ENCODE assay signal across 8 cellular contexts in the genomic region with DNA sequence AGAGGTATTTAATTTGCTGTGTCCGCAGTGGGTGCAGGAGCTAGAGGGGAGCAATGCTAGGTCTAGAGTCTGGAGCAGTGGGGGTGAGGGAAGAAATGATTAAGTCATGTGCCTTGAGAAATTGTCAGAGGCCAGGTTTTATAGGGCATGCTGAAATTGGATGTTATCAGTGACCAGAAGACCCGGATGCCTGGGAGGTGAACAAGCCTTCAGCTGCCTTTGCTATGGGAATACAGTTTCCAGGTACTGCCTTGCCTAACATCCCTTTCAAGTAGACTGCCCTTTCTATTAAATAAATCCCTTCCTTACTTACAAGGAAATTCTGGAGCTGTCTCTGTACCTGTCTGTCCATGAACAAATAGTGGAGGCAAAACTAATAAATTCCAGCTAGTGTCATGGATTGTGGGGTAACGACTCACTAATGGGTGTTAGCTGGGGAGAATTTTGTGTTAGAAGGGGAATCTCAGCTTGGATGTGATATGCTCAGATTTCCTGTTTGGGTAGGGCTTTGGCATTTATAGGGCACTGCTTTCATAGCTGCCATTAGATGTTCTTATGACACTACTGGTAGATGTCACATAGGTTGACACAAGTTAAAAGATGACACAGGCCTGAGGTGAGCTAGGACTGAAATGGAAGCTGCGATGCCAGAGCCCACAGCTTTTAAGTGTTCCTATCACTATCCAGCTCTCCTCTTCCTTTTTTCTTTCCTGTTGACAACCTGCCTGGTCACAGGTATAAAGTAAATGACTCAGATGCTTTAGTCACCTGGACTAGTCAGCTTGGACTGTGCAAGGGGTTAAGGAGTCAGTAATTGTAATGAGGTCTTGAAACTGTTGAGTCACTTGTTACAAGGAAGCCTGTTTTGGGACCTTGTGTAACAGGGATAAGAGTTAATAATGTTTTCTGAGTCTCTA. TPM values are rescaled to one million over a fixed set of nuclear protein-coding genes. Genes with fewer than 3 reads are reported as not detected.
A peak's percentile ranks its signal among the peaks of the same experiment; 100 is the strongest.
DNase-seq lines count a peak whose midpoint lies in the region; TF ChIP-seq lines count a peak whose summit lies in the region.

No MANE protein-coding gene starts in this region.

- no peaks in the 10 kb centered on the region for H3K27me3 ChIP-seq in kidney epithelial cell (ENCODE audit: control insufficient read depth, insufficient read depth, low read length)
- H3K27me3 ChIP-seq in transverse colon: no peaks in the 10 kb centered on the region

- in situ Hi-C loops in transverse colon (cut with MboI; ENCODE audit: low pct_ligation_motif_present in 1 of 4, low pct_unique_long_range_greater_than_20kb in 1 of 4, low sequenced_read_pairs in 3 of 4): loop anchor here in 1 of 4 donors (10.0 kb wide), 1 partner anchor 127 kb away; no protein-coding TSS in a partner anchor

- peak overlapping the region; percentile 81 to 99 (median 98) for H3K27ac ChIP-seq in transverse colon

- peak; percentile 15 for TF ChIP-seq POLR2A in transverse colon (IDR thresholded peaks at IDR 0.05)

- peaks cover 60% of the 10 kb centered on the region for H3K36me3 Mint-ChIP-seq in activated CD4-positive, alpha-beta T cell treated with anti-CD3 and anti-CD28 coated beads, Interleukin-2, amount 10 ng/mL, durations not matched to agents 24 days and 14 days (ENCODE audit: low read depth)
- peaks cover 64% of the 10 kb centered on the region for H3K36me3 Mint-ChIP-seq in activated naive CD8-positive, alpha-beta T cell treated with anti-CD3 and anti-CD28 coated beads for 36 hours

- H3K36me3 ChIP-seq in kidney epithelial cell (ENCODE audit: control insufficient read depth, insufficient read depth, low read length) (peaks cover 1% of the 10 kb centered on the region), transverse colon (peaks cover 0 to 10% (median 0%) of the 10 kb centered on the region in 4 donors)

- peak overlapping the region; percentile 38 for H3K4me3 Mint-ChIP-seq in activated CD4-positive, alpha-beta T cell treated with anti-CD3 and anti-CD28 coated beads, Interleukin-2, amount 10 ng/mL, durations not matched to agents 24 days and 14 days
- peak overlapping the region; percentile 22 for H3K4me3 Mint-ChIP-seq in activated naive CD8-positive, alpha-beta T cell treated with anti-CD3 and anti-CD28 coated beads for 36 hours

- peaks cover 45 to 97% (median 75%) of the 10 kb centered on the region in 4 donors for H3K4me1 ChIP-seq in transverse colon

- no peaks in the 10 kb centered on the region for H3K9me3 ChIP-seq in transverse colon

- no peaks in the 10 kb centered on the region for H3K27me3 Mint-ChIP-seq in activated CD4-positive, alpha-beta T cell treated with anti-CD3 and anti-CD28 coated beads, Interleukin-2, amount 10 ng/mL, durations not matched to agents 24 days and 14 days
- H3K27me3 Mint-ChIP-seq in activated naive CD8-positive, alpha-beta T cell treated with anti-CD3 and anti-CD28 coated beads for 36 hours: no peaks in the 10 kb centered on the region

- peak; percentile 62 for DNase-seq in activated CD4-positive, alpha-beta T cell treated with anti-CD3 and anti-CD28 coated beads, Interleukin-2, amount 10 ng/mL, durations not matched to agents 24 days and 14 days
- DNase-seq in activated CD4-positive, alpha-beta T cell treated with anti-CD3 and anti-CD28 coated beads for 1 hour: no peak
- no peak for DNase-seq in activated naive CD8-positive, alpha-beta T cell treated with anti-CD3 and anti-CD28 coated beads for 36 hours
- DNase-seq in kidney epithelial cell (ENCODE audit: low read depth) (peak; percentile 84), transverse colon (no peak), NCI-H1092 treated with DMSO at 0.1 percent for 48 hours (lab: John Stamatoyannopoulos, UW) (no peak), NCI-H69 (lab: John Stamatoyannopoulos, UW) (no peak), NCI-H146 treated with DMSO at 0.1 percent for 48 hours (lab: John Stamatoyannopoulos, UW; ENCODE audit: unreplicated experiment) (no peak)

- intact Hi-C loops in activated CD4-positive, alpha-beta T cell treated with anti-CD3 and anti-CD28 coated beads, Interleukin-2, amount 10 ng/mL, durations not matched to agents 24 days and 14 days (cut with micrococcal nuclease): no loop called here
- intact Hi-C loops in transverse colon (cut with DNase I; ENCODE audit: low total_unique reads): loop anchor here (5.0 kb wide), 2 partner anchors 119 to 294 kb away; no protein-coding TSS in a partner anchor

- WGBS in transverse colon (ENCODE audit: low coverage in 1 of 2), 2 donors: 67 to 76% methylated on average over 1 to 4 of the region's 4 CpGs

- peaks cover 63% of the 10 kb centered on the region for H3K4me1 Mint-ChIP-seq in activated CD4-positive, alpha-beta T cell treated with anti-CD3 and anti-CD28 coated beads, Interleukin-2, amount 10 ng/mL, durations not matched to agents 24 days and 14 days
- peaks cover 74% of the 10 kb centered on the region for H3K4me1 Mint-ChIP-seq in activated naive CD8-positive, alpha-beta T cell treated with anti-CD3 and anti-CD28 coated beads for 36 hours

- no peak for TF ChIP-seq EP300 in transverse colon (IDR thresholded peaks at IDR 0.05; ENCODE audit: low read depth)

- no peaks in the 10 kb centered on the region for H3K9me3 Mint-ChIP-seq in activated CD4-positive, alpha-beta T cell treated with anti-CD3 and anti-CD28 coated beads, Interleukin-2, amount 10 ng/mL, durations not matched to agents 24 days and 14 days
- no peaks in the 10 kb centered on the region for H3K9me3 Mint-ChIP-seq in activated naive CD8-positive, alpha-beta T cell treated with anti-CD3 and anti-CD28 coated beads for 36 hours

- peak overlapping the region; percentile 88 for H3K27ac Mint-ChIP-seq in activated CD4-positive, alpha-beta T cell treated with anti-CD3 and anti-CD28 coated beads, Interleukin-2, amount 10 ng/mL, durations not matched to agents 24 days and 14 days
- peak overlapping the region; percentile 82 for H3K27ac Mint-ChIP-seq in activated naive CD8-positive, alpha-beta T cell treated with anti-CD3 and anti-CD28 coated beads for 36 hours

- no peak for TF ChIP-seq CTCF in kidney epithelial cell (IDR thresholded peaks at IDR 0.05; ENCODE audit: insufficient read depth, low read length, poor library complexity, severe bottlenecking)
- no peak for TF ChIP-seq CTCF in transverse colon (IDR thresholded peaks at IDR 0.05)

- no peak overlapping the region for H3K4me3 ChIP-seq in kidney epithelial cell (ENCODE audit: low read depth, low read length)
- H3K4me3 ChIP-seq in transverse colon: no peak overlapping the region

RNA-seq across cellular contexts. Expression of a gene that starts 21.3 kb away (rescaled TPM):
- total RNA-seq in activated CD4-positive, alpha-beta T cell treated with anti-CD3 and anti-CD28 coated beads, Interleukin-2, amount 10 ng/mL, durations not matched to agents 24 days and 14 days: 105 and 111 TPM in 2 replicates
- total RNA-seq in activated naive CD8-positive, alpha-beta T cell treated with anti-CD3 and anti-CD28 coated beads for 36 hours: 10 to 100 TPM; 92.8 to 95.7 TPM
- total RNA-seq in kidney epithelial cell: 54.2 and 54.3 TPM in 2 replicates
- 100 to 1,000 TPM in 3 of 4 donors, 10 to 100 TPM in 1; 90.5 to 190 (median 138) TPM for total RNA-seq in transverse colon

Comparison
In these comparisons a context has a peak if more than half of its experiments do, and no peak if none do; other contexts are left out.
1. DNase-seq: peak in activated CD4-positive, alpha-beta T cell treated with anti-CD3 and anti-CD28 coated beads, Interleukin-2, amount 10 ng/mL, durations not matched to agents 24 days and 14 days (single experiment) and kidney epithelial cell (single experiment); none in activated CD4-positive, alpha-beta T cell treated with anti-CD3 and anti-CD28 coated beads for 1 hour (single experiment), activated naive CD8-positive, alpha-beta T cell treated with anti-CD3 and anti-CD28 coated beads for 36 hours (single experiment), transverse colon (single experiment), NCI-H1092 treated with DMSO at 0.1 percent for 48 hours (single experiment), NCI-H69 (single experiment) and NCI-H146 treated with DMSO at 0.1 percent for 48 hours (single experiment).